In genomic region chr17:9240659-9241370, GRCh38 we compare ENCODE assay signal across 1 cellular context.
TF ChIP-seq lines count a peak whose summit lies in the region.

No MANE protein-coding gene starts in this region.

TF ChIP-seq in HEK293, 187 proteins besides CTCF, POLR2A, EP300 and RAD21 (continued from another document and continues in another):
- TF ChIP-seq ZNF530 (tag by site-specific recombination; IDR thresholded peaks at IDR 0.05; ENCODE audit: low read depth) (no peak), BCL6B (tag by site-specific recombination; IDR thresholded peaks at IDR 0.05) (no peak), HOXD13 (CRISPR knock-in tag; IDR thresholded peaks at IDR 0.05; ENCODE audit: borderline replicate concordance) (no peak), ZBTB17 (tag by site-specific recombination; IDR thresholded peaks at IDR 0.05) (0 out of 2 replicates have a peak, but pooled peaks have one; percentile 17), ZNF639 (tag by site-specific recombination; IDR thresholded peaks at IDR 0.05) (no peak), OSR2 (tag by site-specific recombination; IDR thresholded peaks at IDR 0.05) (no peak; the same call in 1 of the 2 replicates), ZNF558 (tag by site-specific recombination; IDR thresholded peaks at IDR 0.05) (no peak), ZNF660 (tag by site-specific recombination; IDR thresholded peaks at IDR 0.05) (peak; percentile 77), ZNF354C (tag by site-specific recombination; IDR thresholded peaks at IDR 0.05; ENCODE audit: borderline replicate concordance, low read depth) (no peak), ZBTB44 (tag by site-specific recombination; IDR thresholded peaks at IDR 0.05) (no peak), PRDM10 (tag by site-specific recombination; IDR thresholded peaks at IDR 0.05) (peak; percentile 98), ZSCAN16 (tag by site-specific recombination; IDR thresholded peaks at IDR 0.05) (no peak), IKZF3 (tag by site-specific recombination; IDR thresholded peaks at IDR 0.05) (peak; percentile 90), ZNF76 (tag by site-specific recombination; IDR thresholded peaks at IDR 0.05; ENCODE audit: borderline replicate concordance, low read depth) (no peak), PATZ1 (tag by site-specific recombination; IDR thresholded peaks at IDR 0.05) (peak; percentile 78), ZNF645 (tag by site-specific recombination; IDR thresholded peaks at IDR 0.05) (no peak), ZNF416 (tag by site-specific recombination; IDR thresholded peaks at IDR 0.05) (no peak), GLIS1 (tag by site-specific recombination; IDR thresholded peaks at IDR 0.05) (peak; percentile 93), ZNF121 (tag by site-specific recombination; IDR thresholded peaks at IDR 0.05) (no peak), ZNF677 (tag by site-specific recombination; IDR thresholded peaks at IDR 0.05) (no peak), ZNF221 (tag by site-specific recombination; IDR thresholded peaks at IDR 0.05; ENCODE audit: borderline replicate concordance) (no peak), ZNF148 (tag by site-specific recombination; IDR thresholded peaks at IDR 0.05; ENCODE audit: borderline replicate concordance) (no peak), TSHZ1 (tag by site-specific recombination; IDR thresholded peaks at IDR 0.05; ENCODE audit: borderline replicate concordance) (peak; percentile 23; the same call in 1 of the 2 replicates), ZNF747 (tag by site-specific recombination; IDR thresholded peaks at IDR 0.05) (no peak), ZNF776 (tag by site-specific recombination; IDR thresholded peaks at IDR 0.05; ENCODE audit: borderline replicate concordance) (no peak), YY1 (tag by site-specific recombination; IDR thresholded peaks at IDR 0.05) (no peak), ZBTB6 (tag by site-specific recombination; IDR thresholded peaks at IDR 0.05) (no peak), ZNF544 (tag by site-specific recombination; IDR thresholded peaks at IDR 0.05) (no peak), ZNF112 (tag by site-specific recombination; IDR thresholded peaks at IDR 0.05) (no peak), ZNF280D (tag by site-specific recombination; IDR thresholded peaks at IDR 0.05) (no peak), ZNF350 (tag by site-specific recombination; IDR thresholded peaks at IDR 0.05) (no peak), KLF8 (tag by site-specific recombination; IDR thresholded peaks at IDR 0.05) (peak; percentile 80), ZNF23 (tag by site-specific recombination; IDR thresholded peaks at IDR 0.05; ENCODE audit: borderline replicate concordance) (no peak), ZFP37 (tag by site-specific recombination; IDR thresholded peaks at IDR 0.05) (0 out of 2 replicates have a peak, but pooled peaks have one; percentile 52), ZIC2 (tag by site-specific recombination; IDR thresholded peaks at IDR 0.05) (peak; percentile 95), ZNF658 (tag by site-specific recombination; IDR thresholded peaks at IDR 0.05) (no peak), ZNF670 (tag by site-specific recombination; IDR thresholded peaks at IDR 0.05; ENCODE audit: low read depth) (no peak)
